ENCODE assay signal across 16 cellular contexts in genomic region chr2:11416191-11416590, GRCh38.
"Had no signal": no experiment of that assay in that cellular context is flagged by ENCODE, and none has a peak within 500 bp of the region (broad histone marks: within the 10 kb centered on the region; RNA-seq: fewer than 3 reads in every experiment).

No MANE protein-coding gene starts in this region.

- H3K27ac ChIP-seq: body of pancreas, dorsolateral prefrontal cortex, stomach, vagina had no signal

- H3K4me3 ChIP-seq: body of pancreas, dorsolateral prefrontal cortex, lung, stomach, vagina had no signal

- H3K27me3 ChIP-seq: body of pancreas, dorsolateral prefrontal cortex, stomach, vagina had no signal

- ATAC-seq: body of pancreas; left lobe of liver; sciatic nerve; stimulated activated effector memory CD8-positive, alpha-beta T cell treated with anti-CD3 and anti-CD28 coated beads, Interleukin-12 subunit alpha, Interleukin-12 subunit beta, amount 100 ng/mL, for 72 hours had no signal

- H3K9me3 ChIP-seq: body of pancreas had no signal

- DNase-seq: activated CD4-positive, alpha-beta memory T cell treated with anti-CD3 and anti-CD28 coated beads, Interleukin-2, amount 10 ng/mL, durations not matched to agents 7 days and 5 days; activated CD4-positive, alpha-beta T cell treated with anti-CD3 and anti-CD28 coated beads for 48 hours; activated CD4-positive, CD25-positive, alpha-beta regulatory T cell; activated naive CD4-positive, alpha-beta T cell treated with anti-CD3 and anti-CD28 coated beads for 36 hours; activated T-cell treated with anti-CD3 and anti-CD28 coated beads, Interleukin-2, amount 50 U/mL, for 24 hours; body of pancreas; dorsolateral prefrontal cortex; head of caudate nucleus; stimulated activated CD4-positive, alpha-beta T cell treated with anti-CD3 and anti-CD28 coated beads, Interleukin-4, amount 100 ng/mL, for 24 hours; stomach; trophoblast cell had no signal

- H3K36me3 ChIP-seq: stomach, vagina had no signal

- H3K4me1 ChIP-seq: vagina had no signal
